Comparison of ENCODE assay signal across 2 cellular contexts in genomic region chr2:166637051-166637450, GRCh38.
TF ChIP-seq lines count a peak whose summit lies in the region.

No MANE protein-coding gene starts in this region.

TF ChIP-seq in IMR-90, 13 proteins besides CTCF, POLR2A, EP300 and RAD21 (continued from another document):
- TF ChIP-seq MAZ (IDR thresholded peaks at IDR 0.05; ENCODE audit: borderline replicate concordance, low read depth, low read length) (no peak), USF2 (IDR thresholded peaks at IDR 0.05; ENCODE audit: low read depth, low read length) (no peak), RFX5 (IDR thresholded peaks at IDR 0.05; ENCODE audit: low read depth, low read length) (no peak), CHD1 (IDR thresholded peaks at IDR 0.05; ENCODE audit: low read depth, low read length) (no peak), BHLHE40 (IDR thresholded peaks at IDR 0.05; ENCODE audit: low read depth, low read length) (no peak), MAFK (IDR thresholded peaks at IDR 0.05; ENCODE audit: low read depth, low read length) (no peak), MXI1 (IDR thresholded peaks at IDR 0.05; ENCODE audit: borderline replicate concordance, low read depth, low read length) (no peak), SMC3 (IDR thresholded peaks at IDR 0.05; ENCODE audit: low read depth, low read length) (no peak), CEBPB (IDR thresholded peaks at IDR 0.05; ENCODE audit: low read depth, low read length) (no peak), NFE2L2 (IDR thresholded peaks at IDR 0.05; ENCODE audit: low read depth, low read length) (no peak), RCOR1 (IDR thresholded peaks at IDR 0.05; ENCODE audit: insufficient replicate concordance, low read length) (no peak)
- TF ChIP-seq, protein P1, sequence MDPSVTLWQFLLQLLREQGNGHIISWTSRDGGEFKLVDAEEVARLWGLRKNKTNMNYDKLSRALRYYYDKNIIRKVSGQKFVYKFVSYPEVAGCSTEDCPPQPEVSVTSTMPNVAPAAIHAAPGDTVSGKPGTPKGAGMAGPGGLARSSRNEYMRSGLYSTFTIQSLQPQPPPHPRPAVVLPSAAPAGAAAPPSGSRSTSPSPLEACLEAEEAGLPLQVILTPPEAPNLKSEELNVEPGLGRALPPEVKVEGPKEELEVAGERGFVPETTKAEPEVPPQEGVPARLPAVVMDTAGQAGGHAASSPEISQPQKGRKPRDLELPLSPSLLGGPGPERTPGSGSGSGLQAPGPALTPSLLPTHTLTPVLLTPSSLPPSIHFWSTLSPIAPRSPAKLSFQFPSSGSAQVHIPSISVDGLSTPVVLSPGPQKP (IDR thresholded peaks at IDR 0.05; ENCODE audit: borderline replicate concordance, low read depth, low read length) = no peak

TF ChIP-seq in K562, 482 proteins besides CTCF, POLR2A, EP300 and RAD21:
- TF ChIP-seq CEBPG (CRISPR knock-in tag; IDR thresholded peaks at IDR 0.05) = no peak
- TF ChIP-seq CEBPG (tag; conservative IDR thresholded peaks at IDR 0.05 in 1 of 2, IDR thresholded peaks at IDR 0.05 in 1 of 2) = peak; percentile 17 to 86; a peak in 3 of 4 replicates
- no peak for TF ChIP-seq HOXB6 (CRISPR knock-in tag; IDR thresholded peaks at IDR 0.05; ENCODE audit: borderline replicate concordance)
